Comparison of ENCODE assay signal across 1 cellular context in genomic region chr14:99570542-99571302, GRCh38.
A peak's percentile ranks its signal among the peaks of the same experiment; 100 is the strongest.
TF ChIP-seq lines count a peak whose summit lies in the region.

No MANE protein-coding gene starts in this region.

TF ChIP-seq in WTC11, 78 proteins besides CTCF, POLR2A, EP300 and RAD21 (continued from another document and continues in another):
- TF ChIP-seq MLX (CRISPR knock-in tag; IDR thresholded peaks at IDR 0.05) (no peak), FOXJ3 (CRISPR knock-in tag; IDR thresholded peaks at IDR 0.05; ENCODE audit: borderline replicate concordance) (no peak), SMAD3 (CRISPR knock-in tag; IDR thresholded peaks at IDR 0.05; ENCODE audit: borderline replicate concordance) (no peak), MYBL2 (CRISPR knock-in tag; IDR thresholded peaks at IDR 0.05) (no peak), TCF7 (CRISPR knock-in tag; IDR thresholded peaks at IDR 0.05; ENCODE audit: low read depth) (no peak), CREB1 (CRISPR knock-in tag; IDR thresholded peaks at IDR 0.05) (no peak), AR (CRISPR knock-in tag; IDR thresholded peaks at IDR 0.05) (no peak), TP53 (CRISPR knock-in tag; IDR thresholded peaks at IDR 0.05) (no peak; the same call in 1 of the 2 replicates), ZNF232 (CRISPR knock-in tag; IDR thresholded peaks at IDR 0.05) (no peak), ATF2 (CRISPR knock-in tag; IDR thresholded peaks at IDR 0.05; ENCODE audit: borderline replicate concordance, low read depth) (no peak), ESRRA (CRISPR knock-in tag; IDR thresholded peaks at IDR 0.05; ENCODE audit: borderline replicate concordance) (no peak), ARID4B (CRISPR knock-in tag; IDR thresholded peaks at IDR 0.05; ENCODE audit: borderline replicate concordance) (no peak), CDX4 (CRISPR knock-in tag; IDR thresholded peaks at IDR 0.05; ENCODE audit: borderline replicate concordance) (no peak), ATF3 (CRISPR knock-in tag; conservative IDR thresholded peaks at IDR 0.05) (no peak), FOXP1 (CRISPR knock-in tag; IDR thresholded peaks at IDR 0.05; ENCODE audit: borderline replicate concordance) (peak; percentile 65; the same call in 1 of the 2 replicates), ETV6 (CRISPR knock-in tag; IDR thresholded peaks at IDR 0.05) (no peak), E2F4 (CRISPR knock-in tag; IDR thresholded peaks at IDR 0.05; ENCODE audit: borderline replicate concordance, low read depth) (no peak), SMAD4 (CRISPR knock-in tag; IDR thresholded peaks at IDR 0.05) (no peak), ZNF317 (CRISPR knock-in tag; IDR thresholded peaks at IDR 0.05; ENCODE audit: borderline replicate concordance, low read depth) (no peak), ZNF423 (CRISPR knock-in tag; IDR thresholded peaks at IDR 0.05) (peak; percentile 70; the same call in 1 of the 2 replicates), FOXP4 (CRISPR knock-in tag; IDR thresholded peaks at IDR 0.05) (no peak), SP1 (CRISPR knock-in tag; conservative IDR thresholded peaks at IDR 0.05) (peak; percentile 49), PRRX2 (CRISPR knock-in tag; IDR thresholded peaks at IDR 0.05) (no peak), ZNF281 (CRISPR knock-in tag; IDR thresholded peaks at IDR 0.05) (peak; percentile 83), KAT7 (CRISPR knock-in tag; IDR thresholded peaks at IDR 0.05; ENCODE audit: borderline replicate concordance) (no peak), SOX15 (CRISPR knock-in tag; IDR thresholded peaks at IDR 0.05) (no peak), IRF1 (CRISPR knock-in tag; IDR thresholded peaks at IDR 0.05) (no peak), PRDM15 (CRISPR knock-in tag; IDR thresholded peaks at IDR 0.05) (no peak), MAX (CRISPR knock-in tag; IDR thresholded peaks at IDR 0.05) (peak; percentile 14; the same call in 1 of the 2 replicates), ZSCAN18 (CRISPR knock-in tag; IDR thresholded peaks at IDR 0.05) (no peak), ELF4 (CRISPR knock-in tag; IDR thresholded peaks at IDR 0.05; ENCODE audit: low read depth) (no peak)
